11 cellular contexts compared by ENCODE assay signal in the genomic region with DNA sequence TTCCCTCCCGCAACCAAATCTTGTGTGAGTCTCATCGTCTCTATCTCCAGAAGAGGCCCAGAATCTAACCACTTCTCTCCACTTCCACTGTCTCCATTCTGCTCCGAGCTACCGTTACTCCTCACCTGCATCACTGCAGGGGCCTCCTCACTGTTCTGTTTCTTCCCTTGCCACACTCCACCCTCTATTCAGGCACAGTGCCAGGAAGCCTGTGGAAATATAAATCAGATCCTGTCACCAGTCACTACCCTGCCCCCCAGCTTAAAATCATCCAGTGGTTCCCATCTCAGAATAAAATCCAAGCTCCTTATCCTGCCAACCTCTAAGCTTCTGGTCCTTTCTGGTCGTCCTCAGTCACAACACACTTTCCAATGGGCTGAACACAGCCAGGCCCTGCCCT. TPM values are rescaled to one million over a fixed set of nuclear protein-coding genes. Genes with fewer than 3 reads are reported as not detected.
DNase-seq lines count a peak whose midpoint lies in the region; ATAC-seq, FAIRE-seq and TF ChIP-seq lines count a peak whose summit lies in the region.
"Had no signal": no experiment of that assay in that cellular context is flagged by ENCODE, and none has a peak within 500 bp of the region (broad histone marks: within the 10 kb centered on the region; RNA-seq: fewer than 3 reads in every experiment).

No MANE protein-coding gene starts in this region.

- 88 to 92% methylated on average over 5 of the region's 5 CpGs for WGBS in heart right ventricle, 2 donors

- H3K36me3 ChIP-seq in left ventricle myocardium inferior (no peaks in the 10 kb centered on the region), heart right ventricle (no peaks in the 10 kb centered on the region), keratinocyte (ENCODE audit: control insufficient read depth in 2 of 2, extremely low read depth in 1 of 2, insufficient read depth in 2 of 2, low read length in 2 of 2) (no peaks in the 10 kb centered on the region), subcutaneous abdominal adipose tissue (ENCODE audit: control insufficient read depth in 5 of 5, insufficient read depth in 5 of 5, low read length in 5 of 5) (no peaks in the 10 kb centered on the region)

- FAIRE-seq in keratinocyte (lab: Jason Lieb, UNC) = no peak
- FAIRE-seq: colon had no signal

- H3K79me2 ChIP-seq in keratinocyte (ENCODE audit: control insufficient read depth, insufficient read depth, low read length) = no peaks in the 10 kb centered on the region

- ATAC-seq in heart right ventricle (no peak), HG03565 (IDR thresholded peaks at IDR 0.05; ENCODE audit: unreplicated experiment) (no peak), GM21825 (IDR thresholded peaks at IDR 0.05; ENCODE audit: unreplicated experiment) (no peak)
- ATAC-seq in activated naive CD4-positive, alpha-beta T cell treated with anti-CD3 and anti-CD28 coated beads, Interleukin-2, amount 50 U/mL, for 72 hours = no peak

- H3K27ac Mint-ChIP-seq in activated naive CD4-positive, alpha-beta T cell treated with anti-CD3 and anti-CD28 coated beads, Interleukin-2, amount 50 U/mL, for 72 hours = peak overlapping the region; percentile 57 to 70

- no peaks in the 10 kb centered on the region for H3K9me1 ChIP-seq in keratinocyte (ENCODE audit: control insufficient read depth, extremely low read depth, insufficient read depth, low read length)

- dilution Hi-C loops in keratinocyte (cut with MboI; ENCODE audit: extremely low pct_ligation_motif_present, low sequenced_read_pairs) = no loop called here

- peaks cover 33% of the 10 kb centered on the region for H3K27me3 ChIP-seq in left ventricle myocardium inferior (ENCODE audit: low read depth)
- peaks cover 0 to 29% (median 23%) of the 10 kb centered on the region in 7 donors for H3K27me3 ChIP-seq in heart right ventricle
- no peaks in the 10 kb centered on the region for H3K27me3 ChIP-seq in keratinocyte (ENCODE audit: control insufficient read depth, extremely low read depth, insufficient read depth, low read length)
- peaks cover 0 to 12% (median 7%) of the 10 kb centered on the region in 5 donors for H3K27me3 ChIP-seq in subcutaneous abdominal adipose tissue (ENCODE audit: control insufficient read depth in 5 of 5, insufficient read depth in 4 of 5, low read length in 5 of 5)

- H3K4me1 ChIP-seq in left ventricle myocardium inferior (peaks cover 22% of the 10 kb centered on the region), heart right ventricle (peaks cover 0 to 17% (median 14%) of the 10 kb centered on the region in 9 donors), keratinocyte (ENCODE audit: control insufficient read depth, extremely low read depth, insufficient read depth, low read length) (peaks cover 10% of the 10 kb centered on the region), subcutaneous abdominal adipose tissue (ENCODE audit: control insufficient read depth in 5 of 5, insufficient read depth in 5 of 5, low read length in 5 of 5) (peaks cover 5 to 18% (median 17%) of the 10 kb centered on the region in 5 donors)

- no peak overlapping the region for H3K27ac ChIP-seq in left ventricle myocardium inferior (replicated peaks)
- no peak overlapping the region for H3K27ac ChIP-seq in heart right ventricle
- no peak overlapping the region for H3K27ac ChIP-seq in keratinocyte (ENCODE audit: control insufficient read depth, insufficient read depth, low read length)
- no peak overlapping the region for H3K27ac ChIP-seq in subcutaneous abdominal adipose tissue (ENCODE audit: low read depth, low read length)

- H3K4me2 ChIP-seq in keratinocyte (ENCODE audit: control insufficient read depth, extremely low read depth, insufficient read depth, low read depth, low read length) = peak overlapping the region; percentile 75

- H3K4me3 ChIP-seq in left ventricle myocardium inferior (peak overlapping the region; percentile 78), heart right ventricle (peak overlapping the region in 5 of 10 donors; percentile 70 to 81 (median 76)), keratinocyte (ENCODE audit: control insufficient read depth in 2 of 3, extremely low read depth in 1 of 3, insufficient read depth in 2 of 3, low read depth in 1 of 3, low read length in 3 of 3) (peak overlapping the region; percentile 51 to 71 (median 70)), subcutaneous abdominal adipose tissue (ENCODE audit: low read depth in 1 of 5, low read length in 5 of 5) (peak overlapping the region in 3 of 5 donors; percentile 84 to 90 (median 86))

- peaks cover 6 to 15% of the 10 kb centered on the region in 2 donors for H3K36me3 Mint-ChIP-seq in activated naive CD4-positive, alpha-beta T cell treated with anti-CD3 and anti-CD28 coated beads, Interleukin-2, amount 50 U/mL, for 72 hours

- DNase-seq in left ventricle myocardium inferior = no peak
- no peak for DNase-seq in heart right ventricle
- DNase-seq in activated naive CD4-positive, alpha-beta T cell treated with anti-CD3 and anti-CD28 coated beads, Interleukin-2, amount 50 U/mL, for 72 hours (ENCODE audit: low spot score in 2 of 2) = no peak
- DNase-seq in keratinocyte (ENCODE audit: low read depth, low spot score) = no peak
- DNase-seq in stimulated activated CD4-positive, alpha-beta T cell treated with anti-CD3 and anti-CD28 coated beads, Interleukin-15, amount 100 ng/mL, for 24 hours = no peak

- no peak overlapping the region for H3K9ac ChIP-seq in keratinocyte (ENCODE audit: control insufficient read depth, extremely low read depth, insufficient read depth, low read length)
- H3K9ac ChIP-seq in subcutaneous abdominal adipose tissue (ENCODE audit: low read length in 5 of 5) = no peak overlapping the region

- peak overlapping the region; percentile 99 for H2AFZ ChIP-seq in keratinocyte (ENCODE audit: control insufficient read depth, low read length)

- no peak for TF ChIP-seq CTCF in left ventricle myocardium inferior (IDR thresholded peaks at IDR 0.05; ENCODE audit: borderline replicate concordance)
- no peak for TF ChIP-seq CTCF in heart right ventricle (IDR thresholded peaks at IDR 0.05)
- no peak for TF ChIP-seq CTCF in keratinocyte (optimal IDR thresholded peaks at IDR 0.05 in 1 of 3, IDR thresholded peaks at IDR 0.05 in 1 of 3, conservative IDR thresholded peaks at IDR 0.05 in 1 of 3; ENCODE audit: extremely low read depth in 1 of 3, insufficient read depth in 2 of 3, low read length in 3 of 3)

- intact Hi-C loops in left ventricle myocardium inferior (cut with micrococcal nuclease) (no loop called here), heart right ventricle (cut with DNase I) (loop anchor here in 4 of 10 donors (5.0 to 10.0 kb wide), 2 partner anchors 488 to 490 kb away; a partner anchor contains a TSS)

- H4K20me1 ChIP-seq in keratinocyte (ENCODE audit: control insufficient read depth, extremely low read depth, insufficient read depth, low read length) = no peaks in the 10 kb centered on the region

- H3K9me3 Mint-ChIP-seq in activated naive CD4-positive, alpha-beta T cell treated with anti-CD3 and anti-CD28 coated beads, Interleukin-2, amount 50 U/mL, for 72 hours = peaks cover 0 to 6% of the 10 kb centered on the region in 2 donors

- no peaks in the 10 kb centered on the region for H3K9me3 ChIP-seq in left ventricle myocardium inferior (replicated peaks)
- H3K9me3 ChIP-seq in heart right ventricle = no peaks in the 10 kb centered on the region
- no peaks in the 10 kb centered on the region for H3K9me3 ChIP-seq in keratinocyte (ENCODE audit: control insufficient read depth, low read depth, low read length)
- peaks cover 0 to 3% (median 0%) of the 10 kb centered on the region in 5 donors for H3K9me3 ChIP-seq in subcutaneous abdominal adipose tissue (ENCODE audit: control insufficient read depth in 5 of 5, low read length in 5 of 5)

RNA-seq across cellular contexts. Expression of a gene that starts 24.1 kb away (rescaled TPM):
- total RNA-seq in left ventricle myocardium inferior (7.3 TPM), heart right ventricle (1 to 10 TPM; 4.5 to 9.6 (median 8.3) TPM)
- polyA plus RNA-seq in heart right ventricle (1 to 10 TPM; 1.6 to 3.4 TPM), keratinocyte (2.3 to 3.8 TPM (median 3.2 TPM) in 3 replicates)
- 10 to 100 TPM; 11.3 to 14.2 TPM for total RNA-seq in activated naive CD4-positive, alpha-beta T cell treated with anti-CD3 and anti-CD28 coated beads, Interleukin-2, amount 50 U/mL, for 72 hours
- 2.5 TPM for polyA plus RNA-seq in keratinocyte (2011; ENCODE audit: low read depth)
- 1.4 and 3.0 TPM in 2 replicates for polyA plus RNA-seq in keratinocyte (2011; cell fraction: cytosol; rRNA removed)
- 5.5 and 7.0 TPM in 2 replicates for polyA plus RNA-seq in keratinocyte (2011; cell fraction: nucleus; rRNA removed)
- 1.8 and 3.5 TPM in 2 replicates for polyA plus RNA-seq in keratinocyte (2012; ENCODE audit: low replicate concordance)
- polyA minus RNA-seq in keratinocyte = 6.1 to 6.9 TPM (median 6.7 TPM) in 3 replicates
- polyA minus RNA-seq in keratinocyte (2011; cell fraction: cytosol; rRNA and poly(A)+ RNA removed) = 2.5 TPM
- 3.1 and 7.0 TPM in 2 replicates for polyA minus RNA-seq in keratinocyte (2011; cell fraction: nucleus; rRNA and poly(A)+ RNA removed)

RNA-seq across cellular contexts. Expression of a gene that starts 35.0 kb away (rescaled TPM):
- total RNA-seq in left ventricle myocardium inferior (not detected), heart right ventricle (1 to 10 TPM in 1 of 10 donors, under 1 TPM in 6, not detected in 3; 0.11 to 1.2 (median 0.41) TPM)
- polyA plus RNA-seq in heart right ventricle (under 1 TPM in 1 of 2 donors, not detected in 1; 0.01 TPM), keratinocyte (not detected in 3 replicates)
- not detected for total RNA-seq in activated naive CD4-positive, alpha-beta T cell treated with anti-CD3 and anti-CD28 coated beads, Interleukin-2, amount 50 U/mL, for 72 hours
- polyA plus RNA-seq in keratinocyte (2011; ENCODE audit: low read depth) = not detected
- polyA plus RNA-seq in keratinocyte (2011; cell fraction: cytosol; rRNA removed) = not detected in 2 replicates
- not detected in 2 replicates for polyA plus RNA-seq in keratinocyte (2011; cell fraction: nucleus; rRNA removed)
- not detected in 2 replicates for polyA plus RNA-seq in keratinocyte (2012; ENCODE audit: low replicate concordance)
- polyA minus RNA-seq in keratinocyte = not detected in 3 replicates
- polyA minus RNA-seq in keratinocyte (2011; cell fraction: cytosol; rRNA and poly(A)+ RNA removed) = not detected
- polyA minus RNA-seq in keratinocyte (2011; cell fraction: nucleus; rRNA and poly(A)+ RNA removed) = not detected in 2 replicates
- total RNA-seq: left colon, M059J had no signal

RNA-seq across cellular contexts. Expression of a gene that starts 51.4 kb away (rescaled TPM):
- total RNA-seq in left ventricle myocardium inferior = 0.33 TPM
- total RNA-seq in heart right ventricle = 1 to 10 TPM in 6 of 10 donors, under 1 TPM in 3, not detected in 1; 0.57 to 9.6 (median 1.3) TPM
- polyA plus RNA-seq in heart right ventricle = under 1 TPM; 0.37 to 0.93 TPM
- total RNA-seq in activated naive CD4-positive, alpha-beta T cell treated with anti-CD3 and anti-CD28 coated beads, Interleukin-2, amount 50 U/mL, for 72 hours = under 1 TPM in 1 of 2 donors, not detected in 1; 0.47 TPM
- polyA plus RNA-seq in keratinocyte = not detected in 3 replicates
- not detected for polyA plus RNA-seq in keratinocyte (2011; ENCODE audit: low read depth)
- polyA plus RNA-seq in keratinocyte (2011; cell fraction: cytosol; rRNA removed) = not detected in 2 replicates
- polyA plus RNA-seq in keratinocyte (2011; cell fraction: nucleus; rRNA removed) = not detected in 2 replicates
- polyA plus RNA-seq in keratinocyte (2012; ENCODE audit: low replicate concordance) = not detected in 2 replicates
- not detected in 3 replicates for polyA minus RNA-seq in keratinocyte
- polyA minus RNA-seq in keratinocyte (2011; cell fraction: cytosol; rRNA and poly(A)+ RNA removed) = not detected
- polyA minus RNA-seq in keratinocyte (2011; cell fraction: nucleus; rRNA and poly(A)+ RNA removed) = not detected in 2 replicates
- total RNA-seq: M059J had no signal
